Comparison of ENCODE assay signal across 13 cellular contexts in genomic region chr20:11849976-11850670, GRCh38.
DNase-seq lines count a peak whose midpoint lies in the region; ATAC-seq, FAIRE-seq and TF ChIP-seq lines count a peak whose summit lies in the region.
"Had no signal": no experiment of that assay in that cellular context is flagged by ENCODE, and none has a peak within 500 bp of the region (broad histone marks: within the 10 kb centered on the region; RNA-seq: fewer than 3 reads in every experiment).

No MANE protein-coding gene starts in this region.

- intact Hi-C loops in MCF 10A (cut with micrococcal nuclease) = loop anchor here (2.0 kb wide), 1 partner anchor 43 kb away; no protein-coding TSS in a partner anchor

- H3K36me3 Mint-ChIP-seq in MCF 10A (ENCODE audit: insufficient read depth, unreplicated experiment) = no peaks in the 10 kb centered on the region

- peak overlapping the region; percentile 5 for H3K4me3 Mint-ChIP-seq in MCF 10A (ENCODE audit: unreplicated experiment)
- H3K4me3 Mint-ChIP-seq: activated T-cell treated with anti-CD3 and anti-CD28 coated beads, Interleukin-2, amount 50 U/mL, for 72 hours; stimulated activated naive CD8-positive, alpha-beta T cell treated with anti-CD3 and anti-CD28 coated beads, Interleukin-15, Interleukin-2, amounts not matched to agents 100 ng/mL and 50 ng/mL, for 24 hours had no signal

- CTCF ChIA-PET in MCF 10A (lab: Yijun Ruan, JAX) = interaction anchor here (0.6 to 1.4 kb wide), 9 partner anchors 9 to 361 kb away, joined by 3 to 4 read pairs (median 3); no protein-coding TSS in a partner anchor

- POLR2A ChIA-PET in MCF 10A (lab: Yijun Ruan, JAX) = interaction anchor here (0.6 to 4.1 kb wide), 17 partner anchors 10 to 1822 kb away, joined by 3 to 22 read pairs (median 5); partner anchors contain the start of gene MKKS

- TF ChIP-seq POLR2A in H54 (IDR thresholded peaks at IDR 0.05; ENCODE audit: low read depth, low read length) = no peak

- peak; percentile 60 for ATAC-seq in omental fat pad (ENCODE audit: low FRiP score)
- ATAC-seq: activated T-cell treated with anti-CD3 and anti-CD28 coated beads, Interleukin-2, amount 50 U/mL, for 72 hours had no signal

- TF ChIP-seq CTCF in MCF 10A (IDR thresholded peaks at IDR 0.05; ENCODE audit: unreplicated experiment) (no peak), omental fat pad (IDR thresholded peaks at IDR 0.05) (no peak)

- no peaks in the 10 kb centered on the region for H3K9me3 Mint-ChIP-seq in MCF 10A (ENCODE audit: unreplicated experiment)

- BruUV-seq in MCF 10A (replicated peaks; lab: Mats Ljungman, UMichigan) = no TSS peak

- DNase-seq in H54 (ENCODE audit: insufficient read length, low spot score) (no peak), MV-4-11 (lab: John Stamatoyannopoulos, UW) (peak; percentile 31), MCF 10A (ENCODE audit: unreplicated experiment) (peak; percentile 98), omental fat pad (ENCODE audit: low spot score) (no peak), COLO829 (ENCODE audit: low spot score) (no peak), dermis blood vessel endothelial cell (no peak), Ammon's horn (ENCODE audit: low spot score) (no peak)
- DNase-seq in activated naive CD4-positive, alpha-beta T cell treated with Interleukin-2 at 50 U/mL for 16 hours = no peak
- DNase-seq: activated T-cell treated with anti-CD3 and anti-CD28 coated beads, Interleukin-2, amount 50 U/mL, for 72 hours; left colon; SHP77 treated with DMSO at 0.1 percent for 48 hours had no signal

- peaks cover 46% of the 10 kb centered on the region for H3K4me1 Mint-ChIP-seq in MCF 10A (ENCODE audit: insufficient read depth, unreplicated experiment)

- peak; percentile 41 for FAIRE-seq in H54 (lab: Jason Lieb, UNC)
- FAIRE-seq: frontal cortex had no signal

- peak overlapping the region; percentile 67 for H3K27ac Mint-ChIP-seq in MCF 10A (ENCODE audit: low read depth, unreplicated experiment)
- H3K27ac Mint-ChIP-seq: activated T-cell treated with anti-CD3 and anti-CD28 coated beads, Interleukin-2, amount 50 U/mL, for 72 hours; stimulated activated naive CD8-positive, alpha-beta T cell treated with anti-CD3 and anti-CD28 coated beads, Interleukin-15, Interleukin-2, amounts not matched to agents 100 ng/mL and 50 ng/mL, for 24 hours had no signal

- no peaks in the 10 kb centered on the region for H3K27me3 Mint-ChIP-seq in MCF 10A (ENCODE audit: insufficient read depth, unreplicated experiment)
- H3K27me3 Mint-ChIP-seq: stimulated activated naive CD8-positive, alpha-beta T cell treated with anti-CD3 and anti-CD28 coated beads, Interleukin-15, Interleukin-2, amounts not matched to agents 100 ng/mL and 50 ng/mL, for 24 hours had no signal

Comparison
In these comparisons a context has a peak if more than half of its experiments do, and no peak if none do; other contexts are left out.
1. DNase-seq: peak in MV-4-11 (single experiment) and MCF 10A (single experiment); none in H54 (single experiment), omental fat pad (single experiment), activated naive CD4-positive, alpha-beta T cell treated with Interleukin-2 at 50 U/mL for 16 hours (single experiment), COLO829 (single experiment), dermis blood vessel endothelial cell (single experiment) and Ammon's horn (single experiment).